Comparison of ENCODE assay signal across 10 cellular contexts in the genomic region with DNA sequence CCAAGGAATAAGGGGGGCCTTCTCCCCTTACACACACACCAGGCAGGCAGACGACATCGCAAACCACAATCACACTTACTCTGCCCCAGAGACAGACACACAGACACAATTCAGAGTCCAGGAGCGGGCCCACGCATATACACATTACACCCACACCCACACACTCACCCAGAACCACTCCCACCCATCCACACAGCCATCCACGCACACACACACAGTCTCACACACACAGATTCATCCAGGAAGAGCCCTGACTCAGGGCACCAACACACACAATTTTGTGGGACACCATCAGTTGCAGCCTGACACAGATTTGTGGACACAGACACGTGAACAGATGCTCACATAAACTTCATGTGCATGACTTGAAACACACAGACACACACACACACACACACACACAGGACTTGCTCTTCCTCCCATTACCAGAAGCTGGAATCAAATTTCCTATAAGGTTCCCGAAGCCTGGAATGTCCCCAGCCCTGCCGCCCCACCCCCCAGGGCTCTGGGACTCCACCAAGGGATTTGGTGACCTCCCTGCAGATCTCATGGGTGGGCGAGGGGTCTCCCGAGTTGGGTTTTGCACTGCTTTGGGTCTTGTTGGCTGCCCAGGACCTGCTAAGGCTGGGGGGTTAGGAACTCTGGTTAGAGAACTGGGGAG. TPM values are rescaled to one million over a fixed set of nuclear protein-coding genes. Genes with fewer than 3 reads are reported as not detected.
DNase-seq lines count a peak whose midpoint lies in the region; ATAC-seq and TF ChIP-seq lines count a peak whose summit lies in the region.
"Had no signal": no experiment of that assay in that cellular context is flagged by ENCODE, and none has a peak within 500 bp of the region (broad histone marks: within the 10 kb centered on the region; RNA-seq: fewer than 3 reads in every experiment).

No MANE protein-coding gene starts in this region.

- H3K27ac ChIP-seq in endodermal cell (ENCODE audit: low read depth, low read length), result no peak overlapping the region
- H3K27ac ChIP-seq in skeletal muscle tissue (ENCODE audit: low read depth, low read length), result peak overlapping the region; percentile 39

- no peaks in the 10 kb centered on the region for H3K36me3 Mint-ChIP-seq in endodermal cell (ENCODE audit: low read depth)
- H3K36me3 Mint-ChIP-seq: activated CD4-positive, alpha-beta memory T cell treated with anti-CD3 and anti-CD28 coated beads for 36 hours had no signal

- H3K9ac ChIP-seq in endodermal cell (ENCODE audit: extremely low read depth, low read length, poor library complexity, severe bottlenecking), result peak overlapping the region; percentile 11
- H3K9ac ChIP-seq in skeletal muscle tissue (ENCODE audit: low read depth in 1 of 3, low read length in 3 of 3), result peak overlapping the region in 2 of 3 donors; percentile 14 to 17

- H3K36me3 ChIP-seq in endodermal cell (ENCODE audit: control insufficient read depth, insufficient read depth, low read length), result no peaks in the 10 kb centered on the region
- peaks cover 0 to 16% (median 0%) of the 10 kb centered on the region in 3 donors for H3K36me3 ChIP-seq in skeletal muscle tissue (ENCODE audit: control insufficient read depth in 3 of 3, insufficient read depth in 3 of 3, low read length in 3 of 3)

- no peaks in the 10 kb centered on the region for H3K9me3 Mint-ChIP-seq in endodermal cell
- H3K9me3 Mint-ChIP-seq: activated CD4-positive, alpha-beta memory T cell treated with anti-CD3 and anti-CD28 coated beads for 36 hours had no signal

- H3K4me3 ChIP-seq in endodermal cell (ENCODE audit: low read length) (peak overlapping the region; percentile 76), skeletal muscle tissue (ENCODE audit: low read length in 3 of 3) (peak overlapping the region; percentile 17 to 41 (median 24))

- H3K9me3 ChIP-seq in endodermal cell (ENCODE audit: control insufficient read depth, low read length) (no peaks in the 10 kb centered on the region), skeletal muscle tissue (ENCODE audit: control insufficient read depth in 3 of 3, low read length in 3 of 3) (no peaks in the 10 kb centered on the region)

- H3K4me3 Mint-ChIP-seq in endodermal cell, result no peak overlapping the region
- H3K4me3 Mint-ChIP-seq: activated CD4-positive, alpha-beta memory T cell treated with anti-CD3 and anti-CD28 coated beads for 36 hours had no signal

- WGBS in endodermal cell (ENCODE audit: insufficient coverage in 1 of 2, insufficient read length in 1 of 2), 2 experiments, result 23 to 51% methylated on average over 5 to 10 of the region's 10 CpGs

- peak; percentile 13 for ATAC-seq in left lobe of liver
- ATAC-seq in GM21576 (IDR thresholded peaks at IDR 0.05; ENCODE audit: unreplicated experiment), result no peak

- TF ChIP-seq CTCF in endodermal cell (conservative IDR thresholded peaks at IDR 0.05), result no peak

- no peaks in the 10 kb centered on the region for H3K4me1 ChIP-seq in endodermal cell (ENCODE audit: control insufficient read depth, insufficient read depth, low read length)
- H3K4me1 ChIP-seq in skeletal muscle tissue (ENCODE audit: control insufficient read depth in 3 of 3, insufficient read depth in 3 of 3, low read length in 3 of 3), result peaks cover 26 to 38% (median 37%) of the 10 kb centered on the region in 3 donors

- peaks cover 6% of the 10 kb centered on the region for H3K4me1 Mint-ChIP-seq in endodermal cell

- peak; percentile 9 for DNase-seq in NCI-H2107 (lab: John Stamatoyannopoulos, UW)
- DNase-seq in endodermal cell, result peak; percentile 76
- DNase-seq in left lobe of liver (ENCODE audit: low spot score), result no peak
- DNase-seq in NK-92 treated with Interleukin-12 subunit alpha and Interleukin-12 subunit beta, amount 100 ng/mL, for 24 hours (lab: John Stamatoyannopoulos, UW), result no peak
- DNase-seq in stimulated activated CD4-positive, alpha-beta T cell treated with anti-CD3 and anti-CD28 coated beads, Interleukin-4, amount 100 ng/mL, for 4 hours, result no peak
- no peak for DNase-seq in T-helper 9 cell
- DNase-seq: activated CD4-positive, alpha-beta memory T cell treated with anti-CD3 and anti-CD28 coated beads for 36 hours; OCI-M1 had no signal

- peaks cover 12% of the 10 kb centered on the region for H3K27me3 Mint-ChIP-seq in endodermal cell (ENCODE audit: insufficient read depth)

- H3K27me3 ChIP-seq in endodermal cell (ENCODE audit: control insufficient read depth, insufficient read depth, low read length, poor library complexity, severe bottlenecking) (peaks cover 28% of the 10 kb centered on the region), skeletal muscle tissue (ENCODE audit: control insufficient read depth in 3 of 3, insufficient read depth in 3 of 3, low read length in 3 of 3) (no peaks in the 10 kb centered on the region)

- H3K27ac Mint-ChIP-seq in endodermal cell, result peak overlapping the region; percentile 40
- H3K27ac Mint-ChIP-seq: activated CD4-positive, alpha-beta memory T cell treated with anti-CD3 and anti-CD28 coated beads for 36 hours had no signal

RNA-seq across cellular contexts. Expression of a gene that starts 23.5 kb away (rescaled TPM):
- total RNA-seq in endodermal cell, result 1 to 10 TPM; 3.3 to 4.2 TPM
- polyA plus RNA-seq in endodermal cell (2013, experiment 1 of 2), result 5.6 TPM
- polyA plus RNA-seq in endodermal cell (2013, experiment 2 of 2), result 7.2 TPM
- total RNA-seq in left lobe of liver, result 102 TPM
- total RNA-seq in skeletal muscle tissue, result 73.1 TPM

Comparison
In these comparisons a context has a peak if more than half of its experiments do, and no peak if none do; other contexts are left out.
1. DNase-seq: peak in NCI-H2107 (single experiment) and endodermal cell (single experiment); none in left lobe of liver (single experiment), NK-92 treated with Interleukin-12 subunit alpha and Interleukin-12 subunit beta, amount 100 ng/mL, for 24 hours (single experiment), stimulated activated CD4-positive, alpha-beta T cell treated with anti-CD3 and anti-CD28 coated beads, Interleukin-4, amount 100 ng/mL, for 4 hours (0 of 2) and T-helper 9 cell (single experiment).
2. RNA of a gene that starts 23.5 kb away (total RNA-seq): 102 TPM in left lobe of liver (single experiment) and 73.1 TPM in skeletal muscle tissue (single experiment); 3.3 to 4.2 TPM in endodermal cell; every median in the first group is over 10 times any median in the second.